1 cellular context compared by ENCODE assay signal in genomic region chr5:138575194-138576015, GRCh38.
TF ChIP-seq lines count a peak whose summit lies in the region.

Gene HSPA9, minus strand, starts transcription at chr5:138575401. Its CDS starts 83 bp downstream, at chr5:138575318.

TF ChIP-seq in GM23338, 12 proteins besides CTCF, POLR2A, EP300 and RAD21:
- TF ChIP-seq ZNF462 (CRISPR knock-in tag; IDR thresholded peaks at IDR 0.05) (no peak), POLR2AphosphoS5 (IDR thresholded peaks at IDR 0.05; ENCODE audit: low read depth) (peak; percentile 83), CREB1 (CRISPR knock-in tag; IDR thresholded peaks at IDR 0.05; ENCODE audit: low read depth) (peak; percentile 66), ETS1 (IDR thresholded peaks at IDR 0.05) (peak; percentile 43; the same call in 1 of the 2 replicates)
